7 cellular contexts compared by ENCODE assay signal in the genomic region with DNA sequence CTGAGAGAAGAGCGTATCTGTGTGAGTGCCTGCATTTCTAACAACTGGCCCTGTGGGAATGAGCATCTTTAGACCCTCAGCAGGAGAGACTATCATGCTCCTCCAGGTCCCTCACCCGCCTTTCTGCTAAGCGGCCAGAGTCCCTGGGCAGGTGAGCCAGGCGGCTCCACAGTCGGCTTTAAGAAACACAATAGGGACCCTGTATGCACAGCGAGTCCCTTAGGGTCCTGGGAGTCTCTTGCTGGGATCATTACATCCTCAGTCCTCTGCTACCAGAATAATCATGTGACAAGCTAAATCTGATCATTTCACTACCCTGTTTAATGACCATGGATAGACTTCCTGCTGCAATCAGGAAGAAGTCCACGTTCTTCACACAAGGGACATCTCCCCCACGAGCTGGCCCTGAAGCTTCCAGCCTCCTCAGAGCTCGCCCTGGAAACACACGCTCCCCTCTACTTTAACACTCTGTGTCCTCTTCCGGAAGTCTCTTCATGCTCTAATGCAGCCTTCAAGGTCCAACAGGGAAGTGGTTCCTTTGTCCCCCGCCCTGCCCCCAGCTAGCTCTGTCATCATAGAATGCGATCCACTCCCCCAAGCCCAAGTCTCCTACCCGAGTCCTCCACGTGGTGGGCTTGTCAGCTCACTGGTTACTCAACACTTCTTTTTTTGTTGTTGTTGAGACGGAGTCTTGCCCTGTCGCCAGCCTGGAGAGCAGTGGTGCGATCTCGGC.
DNase-seq lines count a peak whose midpoint lies in the region; ATAC-seq and TF ChIP-seq lines count a peak whose summit lies in the region.

No MANE protein-coding gene starts in this region.

- peak overlapping the region; percentile 55 for H3K9ac ChIP-seq in Karpas-422 (ENCODE audit: low read length)

- H3K4me1 ChIP-seq in Karpas-422 (ENCODE audit: low read length), result peaks cover 72% of the 10 kb centered on the region
- peaks cover 37% of the 10 kb centered on the region for H3K4me1 ChIP-seq in suprapubic skin

- TF ChIP-seq EP300 in suprapubic skin (IDR thresholded peaks at IDR 0.05), result no peak

- intact Hi-C loops in Right ventricle myocardium superior (cut with DNase I), result no loop called here

- no peaks in the 10 kb centered on the region for H4K20me1 ChIP-seq in Karpas-422 (ENCODE audit: insufficient read depth, low read depth, low read length)

- no peaks in the 10 kb centered on the region for H3K9me2 ChIP-seq in Karpas-422 (replicated peaks; ENCODE audit: insufficient read depth, low read length)

- H3K27ac ChIP-seq in Karpas-422 (ENCODE audit: low read length) (peak overlapping the region; percentile 88), suprapubic skin (peak overlapping the region; percentile 19)

- H3K79me2 ChIP-seq in Karpas-422 (ENCODE audit: low read length), result peaks cover 27% of the 10 kb centered on the region

- H3K4me3 ChIP-seq in Karpas-422 (ENCODE audit: low read length), result peak overlapping the region; percentile 35; the same call in 1 of the 2 replicates
- no peak overlapping the region for H3K4me3 ChIP-seq in suprapubic skin

- H3K27me3 ChIP-seq in Karpas-422 (ENCODE audit: low read length) (no peaks in the 10 kb centered on the region), suprapubic skin (no peaks in the 10 kb centered on the region)

- TF ChIP-seq CTCF in suprapubic skin (IDR thresholded peaks at IDR 0.05), result no peak

- peak; percentile 96 for DNase-seq in Karpas-422
- DNase-seq in Right ventricle myocardium superior, result peak; percentile 77
- peak in 1 of 2 donors; percentile 85 for DNase-seq in suprapubic skin (ENCODE audit: low spot score in 2 of 2)
- DNase-seq in NCI-H2227 (lab: John Stamatoyannopoulos, UW; ENCODE audit: unreplicated experiment), result no peak
- no peak for DNase-seq in NCI-H187 (lab: John Stamatoyannopoulos, UW)

- H3K36me3 ChIP-seq in Karpas-422 (ENCODE audit: insufficient read depth, low read length) (no peaks in the 10 kb centered on the region), suprapubic skin (peaks cover 5% of the 10 kb centered on the region)

- H3K9me3 ChIP-seq in Karpas-422 (ENCODE audit: low read length) (no peaks in the 10 kb centered on the region), suprapubic skin (no peaks in the 10 kb centered on the region)

- peak overlapping the region; percentile 58 for H3K4me2 ChIP-seq in Karpas-422 (ENCODE audit: low read depth, low read length, poor library complexity, severe bottlenecking)

- TF ChIP-seq POLR2A in suprapubic skin (IDR thresholded peaks at IDR 0.05), result no peak

- no peak overlapping the region for H2AFZ ChIP-seq in Karpas-422 (ENCODE audit: low read length)

- WGBS in suprapubic skin, result 77% methylated on average over 19 of the region's 19 CpGs

- ATAC-seq in GM21390 (IDR thresholded peaks at IDR 0.05; ENCODE audit: unreplicated experiment) (peak; percentile 56), Right ventricle myocardium superior (ENCODE audit: poor library complexity) (peak; percentile 26)
- no peak for ATAC-seq in activated CD4-positive, CD25-positive, alpha-beta regulatory T cell treated with anti-CD3 and anti-CD28 coated beads, Interleukin-2, amount 50 U/mL, for 24 hours

Comparison
In these comparisons a context has a peak if more than half of its experiments do, and no peak if none do; other contexts are left out.
1. ATAC-seq: peak in GM21390 (single experiment) and Right ventricle myocardium superior (single experiment); none in activated CD4-positive, CD25-positive, alpha-beta regulatory T cell treated with anti-CD3 and anti-CD28 coated beads, Interleukin-2, amount 50 U/mL, for 24 hours (0 of 2).
2. DNase-seq: peak in Karpas-422 (single experiment) and Right ventricle myocardium superior (single experiment); none in NCI-H2227 (single experiment) and NCI-H187 (0 of 2).